In the genomic region with DNA sequence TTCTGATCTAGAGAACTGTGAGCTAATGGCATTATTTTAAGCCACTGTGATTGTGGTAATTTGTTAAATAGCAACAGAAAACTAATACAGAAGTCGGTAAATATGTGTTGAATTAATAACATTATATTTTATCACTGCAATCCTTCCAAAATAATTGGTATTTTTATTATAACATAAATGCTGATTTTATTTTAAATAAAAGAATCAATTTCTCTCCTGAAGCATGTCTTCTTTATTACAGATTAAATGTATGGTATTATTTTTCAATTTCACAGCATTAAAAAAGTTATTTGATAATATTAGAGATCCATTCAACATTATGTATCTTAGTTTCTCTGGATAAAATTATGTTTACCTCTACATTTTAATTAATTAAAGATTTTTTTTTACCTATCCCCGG, we compare ENCODE assay signal across 27 cellular contexts.
DNase-seq lines count a peak whose midpoint lies in the region; ATAC-seq, FAIRE-seq and TF ChIP-seq lines count a peak whose summit lies in the region.
"Had no signal": no experiment of that assay in that cellular context is flagged by ENCODE, and none has a peak within 500 bp of the region (broad histone marks: within the 10 kb centered on the region; RNA-seq: fewer than 3 reads in every experiment).

No MANE protein-coding gene starts in this region.

- H3K9me3 ChIP-seq in endodermal cell (ENCODE audit: control insufficient read depth, low read length), result no peaks in the 10 kb centered on the region
- H3K9me3 ChIP-seq: BE2C, BLaER1 had no signal

- WGBS in endodermal cell (ENCODE audit: insufficient coverage in 1 of 2, insufficient read length in 1 of 2), 2 experiments, result 100% methylated on average over 1 of the region's 2 CpGs; no CpG with 5 or more reads in 1 of the 2 experiments

- ATAC-seq in WTC11, result no peak
- ATAC-seq in HG02623 (IDR thresholded peaks at IDR 0.05; ENCODE audit: unreplicated experiment), result no peak
- no peak for ATAC-seq in GM21717 (IDR thresholded peaks at IDR 0.05; ENCODE audit: unreplicated experiment)
- ATAC-seq: GM12878 had no signal

- CTCF ChIA-PET in WTC11 (lab: Charles Lee), result no interaction called here

- peak overlapping the region; percentile 47 for H3K4me3 ChIP-seq in endodermal cell (ENCODE audit: low read length)
- H3K4me3 ChIP-seq: BLaER1, GM12878 had no signal

- H3K36me3 Mint-ChIP-seq in WTC11 (peaks cover 3% of the 10 kb centered on the region; the same call in 1 of the 2 replicates), endodermal cell (ENCODE audit: low read depth) (no peaks in the 10 kb centered on the region)
- H3K36me3 Mint-ChIP-seq: CD14-positive monocyte; CD4-positive, alpha-beta memory T cell; CD4-positive, CD25-positive, alpha-beta regulatory T cell; CD8-positive, alpha-beta memory T cell had no signal

- TF ChIP-seq CTCF in WTC11 (IDR thresholded peaks at IDR 0.05) (no peak), endodermal cell (conservative IDR thresholded peaks at IDR 0.05) (no peak)

- H3K27me3 ChIP-seq in endodermal cell (ENCODE audit: control insufficient read depth, insufficient read depth, low read length, poor library complexity, severe bottlenecking), result no peaks in the 10 kb centered on the region
- H3K27me3 ChIP-seq: BE2C, BLaER1 had no signal

- H3K27me3 Mint-ChIP-seq in WTC11 (ENCODE audit: low read depth), result no peaks in the 10 kb centered on the region
- H3K27me3 Mint-ChIP-seq in endodermal cell (ENCODE audit: insufficient read depth), result no peaks in the 10 kb centered on the region
- H3K27me3 Mint-ChIP-seq: CD4-positive, alpha-beta memory T cell; CD4-positive, CD25-positive, alpha-beta regulatory T cell; CD8-positive, alpha-beta memory T cell had no signal

- peak; percentile 15 for FAIRE-seq in frontal cortex (lab: Jason Lieb, UNC)
- FAIRE-seq: A204.1, GM12878, GM12892, GM18507 had no signal

- POLR2A ChIA-PET in WTC11 (lab: Charles Lee), result no interaction called here

- H3K27ac Mint-ChIP-seq in WTC11, result no peak overlapping the region
- H3K27ac Mint-ChIP-seq in endodermal cell, result no peak overlapping the region
- H3K27ac Mint-ChIP-seq: CD4-positive, alpha-beta memory T cell; CD4-positive, CD25-positive, alpha-beta regulatory T cell; CD8-positive, alpha-beta memory T cell had no signal

- no peak overlapping the region for H3K27ac ChIP-seq in endodermal cell (ENCODE audit: low read depth, low read length)
- H3K27ac ChIP-seq: BLaER1 had no signal

- no peaks in the 10 kb centered on the region for H3K4me1 ChIP-seq in endodermal cell (ENCODE audit: control insufficient read depth, insufficient read depth, low read length)
- H3K4me1 ChIP-seq: BE2C, BLaER1 had no signal

- DNase-seq in WTC11 (ENCODE audit: low spot score), result no peak
- no peak for DNase-seq in endodermal cell
- no peak for DNase-seq in frontal cortex (ENCODE audit: low spot score in 2 of 2)
- DNase-seq in hypothalamus (lab: John Stamatoyannopoulos, UW), result no peak
- DNase-seq: 8988T; ACHN; BE2C; C1 segment of cervical spinal cord; CD4-positive, alpha-beta memory T cell; CD4-positive, CD25-positive, alpha-beta regulatory T cell; CD8-positive, alpha-beta memory T cell; COR-L47; DMS 273 treated with DMSO at 0.1 percent for 48 hours; DMS153; DMS53; DMS79; DND-41; EL; GDM1 had no signal

- peaks cover 22% of the 10 kb centered on the region for H3K9me3 Mint-ChIP-seq in WTC11
- H3K9me3 Mint-ChIP-seq in endodermal cell, result peaks cover 6% of the 10 kb centered on the region

- no peak overlapping the region for H3K9ac ChIP-seq in endodermal cell (ENCODE audit: extremely low read depth, low read length, poor library complexity, severe bottlenecking)
- H3K9ac ChIP-seq: BLaER1 had no signal

- H3K36me3 ChIP-seq in endodermal cell (ENCODE audit: control insufficient read depth, insufficient read depth, low read length), result no peaks in the 10 kb centered on the region
- H3K36me3 ChIP-seq: BE2C, BLaER1 had no signal

- H3K4me1 Mint-ChIP-seq in WTC11, result peaks cover 9% of the 10 kb centered on the region
- peaks cover 3% of the 10 kb centered on the region for H3K4me1 Mint-ChIP-seq in endodermal cell
- H3K4me1 Mint-ChIP-seq: CD14-positive monocyte; CD4-positive, alpha-beta memory T cell; CD4-positive, CD25-positive, alpha-beta regulatory T cell; CD8-positive, alpha-beta memory T cell had no signal

- no peak overlapping the region for H3K4me3 Mint-ChIP-seq in WTC11
- H3K4me3 Mint-ChIP-seq in endodermal cell, result no peak overlapping the region
- H3K4me3 Mint-ChIP-seq: CD14-positive monocyte; CD4-positive, alpha-beta memory T cell; CD4-positive, CD25-positive, alpha-beta regulatory T cell; CD8-positive, alpha-beta memory T cell had no signal

TF ChIP-seq in WTC11, 78 proteins besides CTCF, POLR2A, EP300 and RAD21:
- TF ChIP-seq, protein P1, sequence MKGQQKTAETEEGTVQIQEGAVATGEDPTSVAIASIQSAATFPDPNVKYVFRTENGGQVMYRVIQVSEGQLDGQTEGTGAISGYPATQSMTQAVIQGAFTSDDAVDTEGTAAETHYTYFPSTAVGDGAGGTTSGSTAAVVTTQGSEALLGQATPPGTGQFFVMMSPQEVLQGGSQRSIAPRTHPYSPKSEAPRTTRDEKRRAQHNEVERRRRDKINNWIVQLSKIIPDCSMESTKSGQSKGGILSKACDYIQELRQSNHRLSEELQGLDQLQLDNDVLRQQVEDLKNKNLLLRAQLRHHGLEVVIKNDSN (CRISPR knock-in tag; IDR thresholded peaks at IDR 0.05), result no peak
- TF ChIP-seq HMGA2 (CRISPR knock-in tag; IDR thresholded peaks at IDR 0.05), result peak; percentile 95
